Comparison of ENCODE assay signal across 29 cellular contexts in genomic region chr14:92706386-92706785, GRCh38.
"Had no signal": no experiment of that assay in that cellular context is flagged by ENCODE, and none has a peak within 500 bp of the region (broad histone marks: within the 10 kb centered on the region; RNA-seq: fewer than 3 reads in every experiment).

No MANE protein-coding gene starts in this region.

- H3K4me1 Mint-ChIP-seq: neural progenitor cell had no signal

- H3K27ac ChIP-seq: epithelial cell of prostate, gastrocnemius medialis, heart left ventricle, hepatocyte, left lung, neural progenitor cell, parathyroid adenoma, right lobe of liver, testis, tibial artery had no signal

- H3K36me3 ChIP-seq: neural progenitor cell had no signal

- DNase-seq: cortex of kidney; effector CD4-positive, alpha-beta T cell; foreskin fibroblast; gastrocnemius medialis; heart left ventricle; left cardiac atrium; left lung; mesendoderm; midbrain; naive thymus-derived CD4-positive, alpha-beta T cell; stimulated activated CD4-positive, alpha-beta T cell treated with anti-CD3 and anti-CD28 coated beads, Interleukin-12 subunit alpha, Interleukin-12 subunit beta, amount 100 ng/mL, for 4 hours; stimulated activated CD4-positive, alpha-beta T cell treated with anti-CD3 and anti-CD28 coated beads, Interleukin-1b, Interleukin-23, amount 100 ng/mL, for 48 hours; stimulated activated CD4-positive, alpha-beta T cell treated with anti-CD3 and anti-CD28 coated beads, Interleukin-4, amount 100 ng/mL, for 1 hour; stimulated activated CD8-positive, alpha-beta memory T cell treated with anti-CD3 and anti-CD28 coated beads, Interleukin-4, amount 100 ng/mL, for 48 hours; stimulated activated naive CD8-positive, alpha-beta T cell treated with anti-CD3 and anti-CD28 coated beads, Interleukin-15, Interleukin-2, amounts not matched to agents 100 U/mL and 50 U/mL, for 24 hours; substantia nigra; testis; tibial artery had no signal

- H3K4me1 ChIP-seq: gastrocnemius medialis, neural progenitor cell, parathyroid adenoma, testis had no signal

- H3K9ac ChIP-seq: neural progenitor cell, parathyroid adenoma had no signal

- H3K27ac Mint-ChIP-seq: naive thymus-derived CD4-positive, alpha-beta T cell; nephron; neural progenitor cell; progenitor cell of endocrine pancreas had no signal

- H3K9me3 Mint-ChIP-seq: naive thymus-derived CD4-positive, alpha-beta T cell; nephron; neural progenitor cell; type B pancreatic cell had no signal

- ATAC-seq: esophagus mucosa; gastrocnemius medialis; heart left ventricle; left cardiac atrium; left lung; naive thymus-derived CD4-positive, alpha-beta T cell; right lobe of liver; stimulated activated naive CD8-positive, alpha-beta T cell treated with anti-CD3 and anti-CD28 coated beads, Interleukin-15, Interleukin-2, amounts not matched to agents 100 U/mL and 50 U/mL, for 24 hours had no signal

- H3K9me3 ChIP-seq: gastrocnemius medialis, heart left ventricle, left lung, right lobe of liver, testis, tibial artery had no signal

- H3K27me3 Mint-ChIP-seq: progenitor cell of endocrine pancreas, type B pancreatic cell had no signal

- H3K27me3 ChIP-seq: dorsolateral prefrontal cortex, gastrocnemius medialis, heart left ventricle, hepatocyte, left lung, neural progenitor cell, right lobe of liver, testis, tibial artery had no signal

- H3K4me3 Mint-ChIP-seq: naive thymus-derived CD4-positive, alpha-beta T cell; nephron; neural progenitor cell; type B pancreatic cell had no signal

- H3K4me3 ChIP-seq: dorsolateral prefrontal cortex, gastrocnemius medialis, heart left ventricle, hepatocyte, left lung, neural progenitor cell, right lobe of liver, smooth muscle cell, testis, tibial artery had no signal
